Comparison of ENCODE assay signal across 34 cellular contexts in genomic region chr5:141705503-141705902, GRCh38. TPM values are rescaled to one million over a fixed set of nuclear protein-coding genes. Genes with fewer than 3 reads are reported as not detected.
"Had no signal": no experiment of that assay in that cellular context is flagged by ENCODE, and none has a peak within 500 bp of the region (broad histone marks: within the 10 kb centered on the region; RNA-seq: fewer than 3 reads in every experiment).

No MANE protein-coding gene starts in this region.

- H3K36me3 ChIP-seq: brain microvascular endothelial cell, cardiac muscle cell, SJCRH30, WERI-Rb-1 had no signal

- DNase-seq: activated CD4-positive, alpha-beta memory T cell treated with anti-CD3 and anti-CD28 coated beads, Interleukin-2, amount 10 ng/mL, durations not matched to agents 7 days and 5 days; activated CD4-positive, alpha-beta T cell treated with anti-CD3 and anti-CD28 coated beads for 36 hours; activated CD4-positive, alpha-beta T cell treated with anti-CD3 and anti-CD28 coated beads, Interleukin-2, amount 10 ng/mL, durations not matched to agents 7 days and 5 days; activated CD8-positive, alpha-beta memory T cell treated with anti-CD3 and anti-CD28 coated beads for 24 hours; activated CD8-positive, alpha-beta memory T cell treated with anti-CD3 and anti-CD28 coated beads, Interleukin-2, amount 10 ng/mL, durations not matched to agents 7 days and 5 days; activated CD8-positive, alpha-beta memory T cell treated with anti-CD3 and anti-CD28 coated beads, Interleukin-2, amount 50 U/mL, for 48 hours; activated effector memory CD4-positive, alpha-beta T cell treated with Interleukin-2 at 50 U/mL for 16 hours; activated naive CD4-positive, alpha-beta T cell treated with anti-CD3 and anti-CD28 coated beads, Interleukin-2, amount 10 ng/mL, durations not matched to agents 7 days and 5 days; activated naive CD8-positive, alpha-beta T cell treated with anti-CD3 and anti-CD28 coated beads, Interleukin-2, amount 50 U/mL, for 24 hours; activated T-cell treated with anti-CD3 and anti-CD28 coated beads, Interleukin-2, amount 50 U/mL, for 48 hours; aorta; brain microvascular endothelial cell; Kasumi-1; KG1; MM.1S; NCI-H1048; NCI-H1105 treated with DMSO at 0.1 percent for 48 hours; NCI-H1436; NCI-H1694; NCI-H1930; NCI-H2081 treated with DMSO at 0.1 percent for 48 hours; NCI-H345; NCI-H524 treated with DMSO at 0.1 percent for 48 hours; PC-9; SJCRH30; T1000; WERI-Rb-1 had no signal

- H3K4me2 ChIP-seq: PC-9 had no signal

- FAIRE-seq: RCC 7860 had no signal

- H3K4me3 ChIP-seq: cardiac muscle cell, PC-9, SJCRH30, SK-N-MC had no signal

- H3K27ac ChIP-seq: brain microvascular endothelial cell, cardiac muscle cell, PC-9, RWPE1, SJCRH30, SK-N-MC, WERI-Rb-1 had no signal

- H3K9me3 ChIP-seq: SJCRH30 had no signal

- H2AFZ ChIP-seq: PC-9 had no signal

- H3K4me1 ChIP-seq: SJCRH30 had no signal

- ATAC-seq: activated CD4-positive, alpha-beta T cell treated with anti-CD3 and anti-CD28 coated beads for 36 hours; activated CD8-positive, alpha-beta memory T cell treated with anti-CD3 and anti-CD28 coated beads, Interleukin-2, amount 10 ng/mL, durations not matched to agents 7 days and 5 days; activated naive CD8-positive, alpha-beta T cell treated with anti-CD3 and anti-CD28 coated beads, Interleukin-2, amount 50 U/mL, for 24 hours; Right ventricle myocardium inferior had no signal

RNA-seq across cellular contexts. Expression of gene ARAP3, which starts 23.5 kb away (rescaled TPM):
- total RNA-seq: OCI-LY7 had no signal
- polyA plus RNA-seq: IgD-negative memory B cell had no signal
